In the genomic region with DNA sequence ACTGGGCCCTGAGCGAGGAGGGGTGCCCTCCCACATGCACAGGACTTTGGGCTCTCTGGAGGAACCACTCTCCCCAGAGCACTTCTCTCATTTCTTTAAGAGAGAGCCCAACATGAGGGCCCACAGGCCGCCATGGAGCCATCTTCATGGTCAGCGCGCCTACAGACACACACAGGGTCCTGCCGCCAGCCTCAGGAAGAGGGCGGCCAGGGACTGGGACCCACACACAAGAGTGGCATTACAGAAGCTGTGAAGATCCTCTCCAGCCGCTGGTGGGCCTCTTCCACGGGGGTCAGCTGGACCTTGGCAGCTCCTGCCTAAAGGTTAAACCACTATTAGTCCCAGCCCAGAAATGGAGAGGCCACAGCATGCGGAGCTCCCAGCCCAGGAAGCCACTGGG, we compare ENCODE assay signal across 9 cellular contexts.
"Had no signal": no experiment of that assay in that cellular context is flagged by ENCODE, and none has a peak within 500 bp of the region (broad histone marks: within the 10 kb centered on the region; RNA-seq: fewer than 3 reads in every experiment).

No MANE protein-coding gene starts in this region.

- H3K9me3 Mint-ChIP-seq: immature natural killer cell, neural crest cell had no signal

- H3K36me3 ChIP-seq: brain microvascular endothelial cell had no signal

- H3K4me1 ChIP-seq: parathyroid adenoma had no signal

- H3K9ac ChIP-seq: parathyroid adenoma had no signal

- H3K4me3 Mint-ChIP-seq: activated naive CD8-positive, alpha-beta T cell; immature natural killer cell; neural crest cell had no signal

- DNase-seq: activated CD4-positive, alpha-beta T cell treated with anti-CD3 and anti-CD28 coated beads, Interleukin-2, amount 50 U/mL, for 1 hour; activated T-cell treated with anti-CD3 and anti-CD28 coated beads for 4 hours; brain microvascular endothelial cell; immature natural killer cell; mesendoderm; stimulated activated naive CD4-positive, alpha-beta T cell treated with Interleukin-2 at 50 U/mL for 16 hours had no signal

- H3K27me3 ChIP-seq: brain microvascular endothelial cell had no signal

- H3K36me3 Mint-ChIP-seq: activated naive CD8-positive, alpha-beta T cell had no signal

- H3K27ac ChIP-seq: brain microvascular endothelial cell, parathyroid adenoma had no signal

- H3K27me3 Mint-ChIP-seq: activated naive CD8-positive, alpha-beta T cell had no signal

- H3K4me1 Mint-ChIP-seq: neural crest cell had no signal

- H3K27ac Mint-ChIP-seq: activated naive CD8-positive, alpha-beta T cell had no signal
